Comparison of ENCODE assay signal across 14 cellular contexts in genomic region chr11:55872731-55873130, GRCh38. TPM values are rescaled to one million over a fixed set of nuclear protein-coding genes. Genes with fewer than 3 reads are reported as not detected.
DNase-seq lines count a peak whose midpoint lies in the region; ATAC-seq, FAIRE-seq and TF ChIP-seq lines count a peak whose summit lies in the region.
"Not testable (repeated sequence)": the region's sequence is repeated elsewhere in the genome, so short reads cannot be mapped to it uniquely, and the experiment has no call there.
"Had no signal": no experiment of that assay in that cellular context is flagged by ENCODE, and none has a peak within 500 bp of the region (broad histone marks: within the 10 kb centered on the region; RNA-seq: fewer than 3 reads in every experiment).

No MANE protein-coding gene starts in this region.

- not testable (repeated sequence) for ATAC-seq in GM23338, K562, mucosa of descending colon

- not testable (repeated sequence) for TF ChIP-seq EP300 in K562 (IDR thresholded peaks at IDR 0.05; ENCODE audit: low read length); transverse colon (IDR thresholded peaks at IDR 0.05; ENCODE audit: low read depth)

- POLR2A ChIA-PET in K562 (lab: Yijun Ruan, JAX) = not testable (repeated sequence)

- TF ChIP-seq POLR2A in K562 (conservative IDR thresholded peaks at IDR 0.05); transverse colon (IDR thresholded peaks at IDR 0.05): not testable (repeated sequence)

- CTCF ChIA-PET in K562 (lab: Yijun Ruan, JAX; ENCODE audit: low intra/inter-chr PET ratio) = not testable (repeated sequence)

- not testable (repeated sequence) for H3K27me3 ChIP-seq in GM23338 (ENCODE audit: insufficient read depth); K562 (ENCODE audit: control insufficient read depth in 2 of 2, insufficient read depth in 2 of 2, low read length in 2 of 2); transverse colon

- H3K4me1 ChIP-seq in GM23338 (ENCODE audit: insufficient read depth); K562 (replicated peaks in 1 of 2; ENCODE audit: control insufficient read depth in 2 of 2, insufficient read depth in 2 of 2, low read length in 2 of 2); mucosa of descending colon (ENCODE audit: low read depth); transverse colon: not testable (repeated sequence)

- peaks cover 15% of the 10 kb centered on the region for H3K36me3 Mint-ChIP-seq in GM23338 (ENCODE audit: low read depth)
- H3K36me3 Mint-ChIP-seq in endothelial cell (ENCODE audit: low read depth, unreplicated experiment) = not testable (repeated sequence)

- intact Hi-C loops in K562 (cut with micrococcal nuclease); mucosa of descending colon (cut with DNase I, micrococcal nuclease); transverse colon (cut with DNase I; ENCODE audit: low total_unique reads): not testable (repeated sequence)

- peaks cover 87% of the 10 kb centered on the region for H3K9me3 Mint-ChIP-seq in GM23338
- H3K9me3 Mint-ChIP-seq in endothelial cell (ENCODE audit: unreplicated experiment) = not testable (repeated sequence)

- H3K4me1 Mint-ChIP-seq in GM23338; endothelial cell (ENCODE audit: unreplicated experiment): not testable (repeated sequence)

- not testable (repeated sequence) for H3K27me3 Mint-ChIP-seq in GM23338 (ENCODE audit: insufficient read depth, low read depth, poor library complexity); endothelial cell (ENCODE audit: unreplicated experiment)

- BruUV-seq in K562 (replicated peaks; lab: Mats Ljungman, UMichigan) = not testable (repeated sequence)

- H3K4me2 ChIP-seq in GM23338; K562 (ENCODE audit: insufficient read depth, low read length): not testable (repeated sequence)

- H4K20me1 ChIP-seq in GM23338 (replicated peaks; ENCODE audit: insufficient read depth); K562 (replicated peaks; ENCODE audit: control insufficient read depth, insufficient read depth, low read length): not testable (repeated sequence)

- H3F3A ChIP-seq in GM23338 (replicated peaks; ENCODE audit: low read depth) = not testable (repeated sequence)

- not testable (repeated sequence) for H3K4me3 ChIP-seq in GM23338, K562, mucosa of descending colon
- H3K4me3 ChIP-seq in transverse colon = peak overlapping the region in 3 of 4 donors; percentile 23 to 37 (median 26)

- not testable (repeated sequence) for TF ChIP-seq RAD21 in K562 (CRISPR knock-in tag; conservative IDR thresholded peaks at IDR 0.05 in 1 of 2, IDR thresholded peaks at IDR 0.05 in 1 of 2)

- not testable (repeated sequence) for TF ChIP-seq CTCF in 22Rv1 (IDR thresholded peaks at IDR 0.05); GM23338 (conservative IDR thresholded peaks at IDR 0.05; ENCODE audit: low read depth in 2 of 2); K562 (IDR thresholded peaks at IDR 0.05 in 2 of 3, conservative IDR thresholded peaks at IDR 0.05 in 1 of 3; ENCODE audit: insufficient read depth in 2 of 3, low read depth in 1 of 3, low read length in 3 of 3); endothelial cell (IDR thresholded peaks at IDR 0.05; ENCODE audit: unreplicated experiment); mucosa of descending colon (IDR thresholded peaks at IDR 0.05); transverse colon (IDR thresholded peaks at IDR 0.05)

- 0 out of 2 replicates have a peak overlapping the region, but pooled peaks have one; percentile 22 for H3K27ac ChIP-seq in 22Rv1
- H3K27ac ChIP-seq in GM23338 (ENCODE audit: low read depth); K562 (ENCODE audit: extremely low read depth, low read depth, low read length); transverse colon: not testable (repeated sequence)

- not testable (repeated sequence) for H3K9ac ChIP-seq in K562 (ENCODE audit: insufficient read depth in 1 of 2, low read depth in 2 of 2, low read length in 2 of 2)

- not testable (repeated sequence) for H3K4me3 Mint-ChIP-seq in GM23338; endothelial cell (ENCODE audit: unreplicated experiment)

- not testable (repeated sequence) for H3K79me2 ChIP-seq in GM23338 (replicated peaks; ENCODE audit: insufficient read depth); K562 (ENCODE audit: control insufficient read depth, insufficient read depth, low read length)

- H2AFZ ChIP-seq in GM23338; K562 (ENCODE audit: low read depth, low read length): not testable (repeated sequence)

- WGBS in K562 (ENCODE audit: insufficient coverage, low coverage, missing lambda C conversion rate) = 3% methylated on average over 18 of the region's 33 CpGs
- WGBS in transverse colon (ENCODE audit: low coverage in 1 of 2), 2 donors = 80% methylated on average over 21 of the region's 33 CpGs; no CpG with 5 or more reads in 1 of the 2 donors

- not testable (repeated sequence) for H3K27ac Mint-ChIP-seq in GM23338; endothelial cell (ENCODE audit: unreplicated experiment)

- not testable (repeated sequence) for FAIRE-seq in K562 (lab: Jason Lieb, UNC)

- H3K36me3 ChIP-seq in GM23338 (ENCODE audit: insufficient read depth); K562 (ENCODE audit: control insufficient read depth, insufficient read depth, low read length); mucosa of descending colon (ENCODE audit: low read depth); transverse colon: not testable (repeated sequence)

- in situ Hi-C loops in K562 (cut with MboI); transverse colon (cut with MboI; ENCODE audit: low pct_ligation_motif_present in 1 of 4, low pct_unique_long_range_greater_than_20kb in 1 of 4, low sequenced_read_pairs in 3 of 4): not testable (repeated sequence)

- H3K9me3 ChIP-seq in K562 (replicated peaks; ENCODE audit: control insufficient read depth, insufficient read depth, low read depth, low read length); mucosa of descending colon; transverse colon: not testable (repeated sequence)

- H3K9me2 ChIP-seq in GM23338 (ENCODE audit: insufficient read depth) = not testable (repeated sequence)

- DNase-seq in GM23338 (ENCODE audit: low spot score) (peak; percentile 11), NCI-H2227 (lab: John Stamatoyannopoulos, UW; ENCODE audit: unreplicated experiment) (peak; percentile 32), SK-N-DZ (ENCODE audit: low spot score) (peak; percentile 39), endothelial cell (ENCODE audit: low spot score) (peak; percentile 10), mucosa of descending colon (peak in 2 of 3 donors; percentile 9 to 48)
- DNase-seq in K562 (ENCODE audit: extremely low read depth in 1 of 4, low spot score in 3 of 4); transverse colon: not testable (repeated sequence)

- H3K9me1 ChIP-seq in K562 (ENCODE audit: control insufficient read depth, insufficient read depth, low read length) = not testable (repeated sequence)

RNA-seq across cellular contexts. Expression of gene TRIM51, which starts 10.4 kb away (rescaled TPM):
- total RNA-seq in GM23338 (2014; rRNA removed; shearing (Covaris generic)) = not detected in 2 replicates
- polyA plus RNA-seq in GM23338 (2016; fragmentation: Nextera tagmentation; extraction: Ambion mirVana) (0.14 and 0.21 TPM in 2 replicates), K562 (2011; rRNA removed) (not detected in 2 replicates), K562 (2014; fragmentation: Illumina TruSeq; extraction: Trizol) (not detected in 2 replicates), K562 (2014; fragmentation: Nextera tagmentation; extraction: Ambion mirVana) (not detected), K562 (2014; rRNA removed) (not detected in 2 replicates)
- not detected in 2 replicates for polyA plus RNA-seq in SK-N-DZ (2014; cell fraction: cytosol; rRNA removed)
- polyA plus RNA-seq in SK-N-DZ (2014; cell fraction: nucleus; rRNA removed) = not detected in 2 replicates
- total RNA-seq in K562 (2011; cell fraction: chromatin; rRNA removed; ENCODE audit: low replicate concordance) = not detected in 2 replicates
- not detected in 2 replicates for total RNA-seq in K562 (2011; cell fraction: nucleolus; rRNA removed)
- total RNA-seq in K562 (2011; cell fraction: nucleoplasm; rRNA removed) = not detected in 2 replicates
- total RNA-seq in K562 (2014; rRNA removed) (not detected in 2 replicates), K562 (2014; rRNA removed; fragmentation: Illumina TruSeq; extraction: Trizol) (not detected in 2 replicates), K562 (2015; rRNA removed; fragmentation: Illumina TruSeq; extraction: Trizol) (not detected in 2 replicates), K562 (2021) (not detected in 2 replicates), endothelial cell (ENCODE audit: unreplicated experiment) (not detected), mucosa of descending colon (not detected), transverse colon (not detected)
- not detected in 2 replicates for polyA plus RNA-seq in K562 (2011; cell fraction: cytosol; rRNA removed)
- not detected in 2 replicates for polyA plus RNA-seq in K562 (2011; cell fraction: nucleus; rRNA removed)
- polyA plus RNA-seq in K562 (2012) = not detected in 2 replicates
- not detected in 2 replicates for polyA minus RNA-seq in K562 (2011; rRNA and poly(A)+ RNA removed)
- not detected in 2 replicates for polyA minus RNA-seq in K562 (2011; cell fraction: cytosol; rRNA and poly(A)+ RNA removed)
- not detected in 2 replicates for polyA minus RNA-seq in K562 (2011; cell fraction: nucleus; rRNA and poly(A)+ RNA removed)
- total RNA-seq: A673; Calu3; CD8-positive, alpha-beta T cell; H4; HepG2 had no signal
- polyA plus RNA-seq: AG04450, HepG2 had no signal

RNA-seq across cellular contexts. Expression of gene OR5D16, which starts 34.2 kb away (rescaled TPM):
- not detected in 2 replicates for total RNA-seq in GM23338 (2014; rRNA removed; shearing (Covaris generic))
- not detected in 2 replicates for polyA plus RNA-seq in GM23338 (2016; fragmentation: Nextera tagmentation; extraction: Ambion mirVana)
- not detected in 2 replicates for polyA plus RNA-seq in SK-N-DZ (2014; cell fraction: cytosol; rRNA removed)
- polyA plus RNA-seq in SK-N-DZ (2014; cell fraction: nucleus; rRNA removed) = not detected in 2 replicates
- not detected in 2 replicates for total RNA-seq in K562 (2011; cell fraction: chromatin; rRNA removed; ENCODE audit: low replicate concordance)
- total RNA-seq in K562 (2011; cell fraction: nucleolus; rRNA removed) = not detected in 2 replicates
- total RNA-seq in K562 (2011; cell fraction: nucleoplasm; rRNA removed) = not detected in 2 replicates
- total RNA-seq in K562 (2014; rRNA removed) = not detected in 2 replicates
- total RNA-seq in K562 (2014; rRNA removed; fragmentation: Illumina TruSeq; extraction: Trizol) = not detected in 2 replicates
- not detected in 2 replicates for total RNA-seq in K562 (2015; rRNA removed; fragmentation: Illumina TruSeq; extraction: Trizol)
- total RNA-seq in K562 (2021) = not detected in 2 replicates
- polyA plus RNA-seq in K562 (2011; rRNA removed) = not detected in 2 replicates
- polyA plus RNA-seq in K562 (2011; cell fraction: cytosol; rRNA removed) = not detected in 2 replicates
- polyA plus RNA-seq in K562 (2011; cell fraction: nucleus; rRNA removed) = not detected in 2 replicates
- not detected in 2 replicates for polyA plus RNA-seq in K562 (2012)
- polyA plus RNA-seq in K562 (2014; fragmentation: Illumina TruSeq; extraction: Trizol) = not detected in 2 replicates
- not detected for polyA plus RNA-seq in K562 (2014; fragmentation: Nextera tagmentation; extraction: Ambion mirVana)
- polyA plus RNA-seq in K562 (2014; rRNA removed) = not detected in 2 replicates
- not detected in 2 replicates for polyA minus RNA-seq in K562 (2011; rRNA and poly(A)+ RNA removed)
- polyA minus RNA-seq in K562 (2011; cell fraction: cytosol; rRNA and poly(A)+ RNA removed) = not detected in 2 replicates
- not detected in 2 replicates for polyA minus RNA-seq in K562 (2011; cell fraction: nucleus; rRNA and poly(A)+ RNA removed)
- total RNA-seq in endothelial cell (ENCODE audit: unreplicated experiment) = not detected
- total RNA-seq in mucosa of descending colon = not detected
- total RNA-seq in transverse colon = not detected
- total RNA-seq: A673; Calu3; CD8-positive, alpha-beta T cell; H4; HepG2 had no signal
- polyA plus RNA-seq: AG04450, HepG2 had no signal

RNA-seq across cellular contexts. Expression of gene OR5W2, which starts 41.7 kb away (rescaled TPM):
- not detected in 2 replicates for total RNA-seq in GM23338 (2014; rRNA removed; shearing (Covaris generic))
- polyA plus RNA-seq in GM23338 (2016; fragmentation: Nextera tagmentation; extraction: Ambion mirVana) (not detected in 2 replicates), K562 (2011; rRNA removed) (not detected in 2 replicates), K562 (2014; fragmentation: Illumina TruSeq; extraction: Trizol) (not detected in 2 replicates), K562 (2014; fragmentation: Nextera tagmentation; extraction: Ambion mirVana) (not detected), K562 (2014; rRNA removed) (not detected in 2 replicates)
- polyA plus RNA-seq in SK-N-DZ (2014; cell fraction: cytosol; rRNA removed) = not detected in 2 replicates
- not detected in 2 replicates for polyA plus RNA-seq in SK-N-DZ (2014; cell fraction: nucleus; rRNA removed)
- not detected in 2 replicates for total RNA-seq in K562 (2011; cell fraction: chromatin; rRNA removed; ENCODE audit: low replicate concordance)
- total RNA-seq in K562 (2011; cell fraction: nucleolus; rRNA removed) = not detected in 2 replicates
- not detected in 2 replicates for total RNA-seq in K562 (2011; cell fraction: nucleoplasm; rRNA removed)
- total RNA-seq in K562 (2014; rRNA removed) (not detected in 2 replicates), K562 (2014; rRNA removed; fragmentation: Illumina TruSeq; extraction: Trizol) (not detected in 2 replicates), K562 (2015; rRNA removed; fragmentation: Illumina TruSeq; extraction: Trizol) (not detected in 2 replicates), K562 (2021) (not detected in 2 replicates), endothelial cell (ENCODE audit: unreplicated experiment) (not detected), mucosa of descending colon (not detected), transverse colon (not detected)
- not detected in 2 replicates for polyA plus RNA-seq in K562 (2011; cell fraction: cytosol; rRNA removed)
- polyA plus RNA-seq in K562 (2011; cell fraction: nucleus; rRNA removed) = not detected in 2 replicates
- polyA plus RNA-seq in K562 (2012) = not detected in 2 replicates
- polyA minus RNA-seq in K562 (2011; rRNA and poly(A)+ RNA removed) = not detected in 2 replicates
- polyA minus RNA-seq in K562 (2011; cell fraction: cytosol; rRNA and poly(A)+ RNA removed) = not detected in 2 replicates
- not detected in 2 replicates for polyA minus RNA-seq in K562 (2011; cell fraction: nucleus; rRNA and poly(A)+ RNA removed)
- total RNA-seq: A673; Calu3; CD8-positive, alpha-beta T cell; H4; HepG2 had no signal
- polyA plus RNA-seq: AG04450, HepG2 had no signal

RNA-seq across cellular contexts. Expression of gene OR5L2, which starts 45.7 kb away (rescaled TPM):
- not detected in 2 replicates for total RNA-seq in GM23338 (2014; rRNA removed; shearing (Covaris generic))
- polyA plus RNA-seq in GM23338 (2016; fragmentation: Nextera tagmentation; extraction: Ambion mirVana) = not detected in 2 replicates
- polyA plus RNA-seq in SK-N-DZ (2014; cell fraction: cytosol; rRNA removed) = not detected in 2 replicates
- polyA plus RNA-seq in SK-N-DZ (2014; cell fraction: nucleus; rRNA removed) = not detected in 2 replicates
- total RNA-seq in K562 (2011; cell fraction: chromatin; rRNA removed; ENCODE audit: low replicate concordance) = not detected in 2 replicates
- total RNA-seq in K562 (2011; cell fraction: nucleolus; rRNA removed) = not detected in 2 replicates
- total RNA-seq in K562 (2011; cell fraction: nucleoplasm; rRNA removed) = not detected in 2 replicates
- not detected in 2 replicates for total RNA-seq in K562 (2014; rRNA removed)
- not detected in 2 replicates for total RNA-seq in K562 (2014; rRNA removed; fragmentation: Illumina TruSeq; extraction: Trizol)
- not detected in 2 replicates for total RNA-seq in K562 (2015; rRNA removed; fragmentation: Illumina TruSeq; extraction: Trizol)
- not detected in 2 replicates for total RNA-seq in K562 (2021)
- not detected in 2 replicates for polyA plus RNA-seq in K562 (2011; rRNA removed)
- polyA plus RNA-seq in K562 (2011; cell fraction: cytosol; rRNA removed) = not detected in 2 replicates
- polyA plus RNA-seq in K562 (2011; cell fraction: nucleus; rRNA removed) = not detected in 2 replicates
- not detected in 2 replicates for polyA plus RNA-seq in K562 (2012)
- polyA plus RNA-seq in K562 (2014; fragmentation: Illumina TruSeq; extraction: Trizol) = not detected in 2 replicates
- polyA plus RNA-seq in K562 (2014; fragmentation: Nextera tagmentation; extraction: Ambion mirVana) = not detected
- not detected in 2 replicates for polyA plus RNA-seq in K562 (2014; rRNA removed)
- polyA minus RNA-seq in K562 (2011; rRNA and poly(A)+ RNA removed) = not detected in 2 replicates
- not detected in 2 replicates for polyA minus RNA-seq in K562 (2011; cell fraction: cytosol; rRNA and poly(A)+ RNA removed)
- polyA minus RNA-seq in K562 (2011; cell fraction: nucleus; rRNA and poly(A)+ RNA removed) = not detected in 2 replicates
- total RNA-seq in endothelial cell (ENCODE audit: unreplicated experiment) = not detected
- not detected for total RNA-seq in mucosa of descending colon
- not detected for total RNA-seq in transverse colon
- total RNA-seq: A673; Calu3; CD8-positive, alpha-beta T cell; H4; HepG2 had no signal
- polyA plus RNA-seq: AG04450, HepG2 had no signal

RNA-seq across cellular contexts. Expression of gene OR5D18, which starts 53.3 kb away (rescaled TPM):
- total RNA-seq in GM23338 (2014; rRNA removed; shearing (Covaris generic)) = not detected in 2 replicates
- polyA plus RNA-seq in GM23338 (2016; fragmentation: Nextera tagmentation; extraction: Ambion mirVana) = not detected in 2 replicates
- not detected in 2 replicates for polyA plus RNA-seq in SK-N-DZ (2014; cell fraction: cytosol; rRNA removed)
- not detected in 2 replicates for polyA plus RNA-seq in SK-N-DZ (2014; cell fraction: nucleus; rRNA removed)
- total RNA-seq in K562 (2011; cell fraction: chromatin; rRNA removed; ENCODE audit: low replicate concordance) = not detected in 2 replicates
- not detected in 2 replicates for total RNA-seq in K562 (2011; cell fraction: nucleolus; rRNA removed)
- not detected in 2 replicates for total RNA-seq in K562 (2011; cell fraction: nucleoplasm; rRNA removed)
- not detected in 2 replicates for total RNA-seq in K562 (2014; rRNA removed)
- total RNA-seq in K562 (2014; rRNA removed; fragmentation: Illumina TruSeq; extraction: Trizol) = not detected in 2 replicates
- not detected in 2 replicates for total RNA-seq in K562 (2015; rRNA removed; fragmentation: Illumina TruSeq; extraction: Trizol)
- total RNA-seq in K562 (2021) = not detected in 2 replicates
- polyA plus RNA-seq in K562 (2011; rRNA removed) = not detected in 2 replicates
- polyA plus RNA-seq in K562 (2011; cell fraction: cytosol; rRNA removed) = not detected in 2 replicates
- polyA plus RNA-seq in K562 (2011; cell fraction: nucleus; rRNA removed) = not detected in 2 replicates
- not detected in 2 replicates for polyA plus RNA-seq in K562 (2012)
- polyA plus RNA-seq in K562 (2014; fragmentation: Illumina TruSeq; extraction: Trizol) = not detected in 2 replicates
- not detected for polyA plus RNA-seq in K562 (2014; fragmentation: Nextera tagmentation; extraction: Ambion mirVana)
- not detected in 2 replicates for polyA plus RNA-seq in K562 (2014; rRNA removed)
- polyA minus RNA-seq in K562 (2011; rRNA and poly(A)+ RNA removed) = not detected in 2 replicates
- not detected in 2 replicates for polyA minus RNA-seq in K562 (2011; cell fraction: cytosol; rRNA and poly(A)+ RNA removed)
- not detected in 2 replicates for polyA minus RNA-seq in K562 (2011; cell fraction: nucleus; rRNA and poly(A)+ RNA removed)
- not detected for total RNA-seq in endothelial cell (ENCODE audit: unreplicated experiment)
- total RNA-seq in mucosa of descending colon = not detected
- total RNA-seq in transverse colon = not detected
- total RNA-seq: A673; Calu3; CD8-positive, alpha-beta T cell; H4; HepG2 had no signal
- polyA plus RNA-seq: AG04450, HepG2 had no signal
